11 cellular contexts compared by ENCODE assay signal in genomic region chr19:48372904-48373303, GRCh38. TPM values are rescaled to one million over a fixed set of nuclear protein-coding genes. Genes with fewer than 3 reads are reported as not detected.
DNase-seq lines count a peak whose midpoint lies in the region; ATAC-seq and TF ChIP-seq lines count a peak whose summit lies in the region.
"Had no signal": no experiment of that assay in that cellular context is flagged by ENCODE, and none has a peak within 500 bp of the region (broad histone marks: within the 10 kb centered on the region; RNA-seq: fewer than 3 reads in every experiment).

No MANE protein-coding gene starts in this region.

- H3K9me3 Mint-ChIP-seq in glutamatergic neuron (ENCODE audit: unreplicated experiment) = peaks cover 4% of the 10 kb centered on the region

- H3K4me3 Mint-ChIP-seq in glutamatergic neuron (ENCODE audit: unreplicated experiment) = no peak overlapping the region

- no peaks in the 10 kb centered on the region for H3K36me3 Mint-ChIP-seq in glutamatergic neuron (ENCODE audit: unreplicated experiment)

- DNase-seq in A172 (ENCODE audit: low spot score) = peak; percentile 8
- peak; percentile 91 for DNase-seq in HT-29 (ENCODE audit: low spot score)
- peak; percentile 73 for DNase-seq in NCI-H774 (lab: John Stamatoyannopoulos, UW)
- no peak for DNase-seq in glutamatergic neuron
- DNase-seq in SKM-1 treated with dmso at 0.1 percent for 144 hours (lab: John Stamatoyannopoulos, UW; ENCODE audit: unreplicated experiment) = no peak
- no peak for DNase-seq in retina
- DNase-seq in T-helper 1 cell = no peak
- DNase-seq: adrenal gland had no signal

- peaks cover 19% of the 10 kb centered on the region for H3K4me1 Mint-ChIP-seq in glutamatergic neuron (ENCODE audit: low read depth, unreplicated experiment)

- ATAC-seq in HG03378 (IDR thresholded peaks at IDR 0.05; ENCODE audit: unreplicated experiment) = no peak
- ATAC-seq: GM12878 had no signal

- no peak for TF ChIP-seq CTCF in glutamatergic neuron (IDR thresholded peaks at IDR 0.05; ENCODE audit: partially characterized antibody, unreplicated experiment)

- H3K27me3 Mint-ChIP-seq in glutamatergic neuron (ENCODE audit: unreplicated experiment) = peaks cover 5% of the 10 kb centered on the region

- peak overlapping the region; percentile 31 for H3K27ac Mint-ChIP-seq in glutamatergic neuron (ENCODE audit: unreplicated experiment)

RNA-seq across cellular contexts. Expression of gene SYNGR4, which starts 8.7 kb away (rescaled TPM):
- total RNA-seq in A172 (2014; rRNA removed; shearing (Covaris generic)) = not detected in 2 replicates
- total RNA-seq in HT-29 (2014; rRNA removed; shearing (Covaris generic)) = 0.34 and 1.2 TPM in 2 replicates
- total RNA-seq in glutamatergic neuron (ENCODE audit: unreplicated experiment) = not detected
- total RNA-seq: adrenal gland, pulmonary artery endothelial cell had no signal

RNA-seq across cellular contexts. Expression of gene TMEM143, which starts 9.2 kb away (rescaled TPM):
- 1.8 and 2.5 TPM in 2 replicates for total RNA-seq in A172 (2014; rRNA removed; shearing (Covaris generic))
- total RNA-seq in HT-29 (2014; rRNA removed; shearing (Covaris generic)) = 12.7 and 14.7 TPM in 2 replicates
- total RNA-seq in glutamatergic neuron (ENCODE audit: unreplicated experiment) = 11.9 TPM

RNA-seq across cellular contexts. Expression of gene KDELR1, which starts 18.4 kb away (rescaled TPM):
- total RNA-seq in A172 (2014; rRNA removed; shearing (Covaris generic)) = 64.2 and 71.5 TPM in 2 replicates
- 150 and 189 TPM in 2 replicates for total RNA-seq in HT-29 (2014; rRNA removed; shearing (Covaris generic))
- 213 TPM for total RNA-seq in glutamatergic neuron (ENCODE audit: unreplicated experiment)

RNA-seq across cellular contexts. Expression of gene GRIN2D, which starts 20.6 kb away (rescaled TPM):
- total RNA-seq in A172 (2014; rRNA removed; shearing (Covaris generic)) = not detected in 2 replicates
- total RNA-seq in HT-29 (2014; rRNA removed; shearing (Covaris generic)) = 10.7 and 12.6 TPM in 2 replicates
- total RNA-seq in glutamatergic neuron (ENCODE audit: unreplicated experiment) = 21.7 TPM

RNA-seq across cellular contexts. Expression of gene EMP3, which starts 47.6 kb away (rescaled TPM):
- total RNA-seq in A172 (2014; rRNA removed; shearing (Covaris generic)) = 67.5 and 98.5 TPM in 2 replicates
- 3.1 TPM in 1 of 2 replicates, not detected in the other for total RNA-seq in HT-29 (2014; rRNA removed; shearing (Covaris generic))
- total RNA-seq in glutamatergic neuron (ENCODE audit: unreplicated experiment) = 6.5 TPM

Comparison
In these comparisons a context has a peak if more than half of its experiments do, and no peak if none do; other contexts are left out.
1. DNase-seq: peak in A172 (single experiment), HT-29 (single experiment) and NCI-H774 (single experiment); none in glutamatergic neuron (single experiment), SKM-1 treated with dmso at 0.1 percent for 144 hours (single experiment), retina (single experiment) and T-helper 1 cell (0 of 5).